Comparison of ENCODE assay signal across 8 cellular contexts in genomic region chr7:6706666-6707407, GRCh38. TPM values are rescaled to one million over a fixed set of nuclear protein-coding genes. Genes with fewer than 3 reads are reported as not detected.
DNase-seq lines count a peak whose midpoint lies in the region; ATAC-seq, FAIRE-seq and TF ChIP-seq lines count a peak whose summit lies in the region.

Gene ZNF12 (minus strand): TSS chr7:6706947. CDS start chr7:6705173, 1,774 bp downstream.

- FAIRE-seq in GM12891 (lab: Jason Lieb, UNC): peak; percentile 97
- FAIRE-seq in pancreas (lab: Jason Lieb, UNC): no peak

- H3K9me3 ChIP-seq in pancreas (no peaks in the 10 kb centered on the region), thyroid gland (no peaks in the 10 kb centered on the region)

- peak; percentile 86 for DNase-seq in GM12891 (ENCODE audit: insufficient read length, low spot score)
- DNase-seq in NCI-H1417 treated with DMSO at 0.1 percent for 48 hours (lab: John Stamatoyannopoulos, UW): peak; percentile 72
- peak; percentile 88 to 94 for DNase-seq in SW 1271 (lab: John Stamatoyannopoulos, UW)
- DNase-seq in activated naive CD8-positive, alpha-beta T cell treated with anti-CD3 and anti-CD28 coated beads, Interleukin-2, amount 50 U/mL, for 16 hours (ENCODE audit: low read depth, low spot score): peak; percentile 90
- DNase-seq in Right ventricle myocardium superior: peak; percentile 99
- DNase-seq in pancreas: peak; percentile 95 to 100 (median 96)
- DNase-seq in thyroid gland: peak; percentile 97 to 98

- intact Hi-C loops in Right ventricle myocardium superior (cut with DNase I) (no loop called here), pancreas (cut with DNase I) (no loop called here), thyroid gland (cut with DNase I) (loop anchor here (10.0 kb wide), 2 partner anchors 52 to 122 kb away; no protein-coding TSS in a partner anchor)

- TF ChIP-seq POLR2A in GM12891 (IDR thresholded peaks at IDR 0.05; ENCODE audit: low read depth, low read length): peak; percentile 61; the same call in 1 of the 2 replicates
- peak in 1 of 2 donors; percentile 76 for TF ChIP-seq POLR2A in thyroid gland (IDR thresholded peaks at IDR 0.05)

- ATAC-seq in HG02798 (IDR thresholded peaks at IDR 0.05; ENCODE audit: poor library complexity, unreplicated experiment) (peak; percentile 96), Right ventricle myocardium superior (ENCODE audit: poor library complexity) (peak; percentile 100), pancreas (peak; percentile 98 to 100 (median 100))

- 1 to 2% methylated on average over 44 to 65 of the region's 65 CpGs for WGBS in pancreas, 2 donors
- 3 to 4% methylated on average over 13 to 24 of the region's 65 CpGs for WGBS in thyroid gland, 2 donors

- H3K27me3 ChIP-seq in pancreas: peaks cover 0 to 3% (median 0%) of the 10 kb centered on the region in 4 donors
- no peaks in the 10 kb centered on the region for H3K27me3 ChIP-seq in thyroid gland

- H3K36me3 ChIP-seq in pancreas (peaks cover 0 to 7% (median 7%) of the 10 kb centered on the region in 3 donors), thyroid gland (peaks cover 10% of the 10 kb centered on the region in 2 donors)

- H3K4me3 ChIP-seq in pancreas (peak within 1 kb of the TSS; percentile 78 to 98 (median 84)), thyroid gland (replicated peaks in 1 of 3) (peak within 1 kb of the TSS; percentile 81 to 98 (median 88))

- H3K27ac ChIP-seq in pancreas (peak within 1 kb of the TSS; percentile 57 to 81 (median 66)), thyroid gland (peak within 1 kb of the TSS; percentile 37 to 80 (median 61))

- no peak for TF ChIP-seq CTCF in pancreas (IDR thresholded peaks at IDR 0.05)
- no peak for TF ChIP-seq CTCF in thyroid gland (IDR thresholded peaks at IDR 0.05)

- H3K4me1 ChIP-seq in pancreas (peaks cover 3 to 9% (median 4%) of the 10 kb centered on the region in 3 donors), thyroid gland (peaks cover 18 to 24% of the 10 kb centered on the region in 2 donors)

TF ChIP-seq in GM12891, 5 proteins besides CTCF, POLR2A, EP300 and RAD21:
- TF ChIP-seq TAF1 (IDR thresholded peaks at IDR 0.05; ENCODE audit: low read depth, low read length) (peak; percentile 69; the same call in 1 of the 2 replicates), SPI1 (IDR thresholded peaks at IDR 0.05; ENCODE audit: low read depth, low read length) (0 out of 2 replicates have a peak, but pooled peaks have one; percentile 39), PAX5 (IDR thresholded peaks at IDR 0.05; ENCODE audit: insufficient read depth, low read length, severe bottlenecking) (no peak), POU2F2 (IDR thresholded peaks at IDR 0.05; ENCODE audit: low read depth, low read length) (no peak), POLR2AphosphoS5 (IDR thresholded peaks at IDR 0.05; ENCODE audit: low read depth, low read length) (peak; percentile 70; the same call in 1 of the 2 replicates)

RNA-seq across cellular contexts. Expression of gene ZNF12, which starts in this region (rescaled TPM):
- 9.8 TPM for polyA plus RNA-seq in GM12891 (2012; ENCODE audit: low read depth, missing spikeins)
- total RNA-seq in Right ventricle myocardium superior (12.3 TPM), pancreas (10 to 100 TPM in 3 of 6 donors, 1 to 10 TPM in 3; 7.9 to 15.3 (median 10.2) TPM), thyroid gland (10 to 100 TPM; 29.2 to 43.9 (median 31.4) TPM)
- polyA plus RNA-seq in pancreas: 1 to 10 TPM; 5.9 to 7.2 TPM

Comparison
In these comparisons a context has a peak if more than half of its experiments do, and no peak if none do; other contexts are left out.
1. Peak in every context shown above with its lines: DNase-seq, ATAC-seq, H3K4me3 ChIP-seq and H3K27ac ChIP-seq.